19 cellular contexts compared by ENCODE assay signal in the genomic region with DNA sequence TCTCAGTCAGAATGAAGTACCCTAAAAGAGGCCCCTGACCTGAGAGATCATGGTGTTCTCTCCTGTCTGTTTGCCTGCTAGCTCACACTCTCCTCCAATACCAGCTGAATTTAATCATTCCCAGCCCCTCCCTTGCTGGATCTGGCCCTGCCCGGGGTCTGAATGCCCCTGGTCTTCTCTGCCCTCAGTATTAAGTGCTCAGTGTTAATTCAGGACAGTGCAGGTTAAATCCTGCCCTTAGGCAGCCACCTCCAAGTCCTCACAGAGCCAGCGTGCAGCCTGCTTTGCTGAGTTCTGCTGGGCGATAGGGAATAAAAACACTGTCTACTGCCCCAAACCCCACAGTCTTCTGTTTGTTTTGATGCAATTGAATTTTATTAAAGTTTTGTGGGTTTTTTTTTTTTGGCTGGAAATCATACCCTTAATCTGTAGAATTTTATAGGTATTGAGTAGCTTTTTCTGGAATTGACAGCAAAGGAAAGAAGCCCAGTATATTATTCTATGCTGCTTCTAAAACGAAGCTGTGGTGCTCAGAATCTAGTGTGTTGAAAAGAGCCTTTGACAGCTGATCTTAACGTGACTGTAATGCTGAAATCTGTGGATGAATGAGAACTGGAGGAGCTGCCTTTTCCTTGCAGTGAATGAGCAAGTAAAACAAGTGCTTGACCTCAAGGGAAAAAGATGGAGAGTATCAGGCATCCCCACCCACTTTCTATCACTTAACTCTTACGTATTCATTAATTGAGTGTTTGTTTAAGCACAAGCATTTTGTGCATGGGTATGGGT.
"Had no signal": no experiment of that assay in that cellular context is flagged by ENCODE, and none has a peak within 500 bp of the region (broad histone marks: within the 10 kb centered on the region; RNA-seq: fewer than 3 reads in every experiment).

No MANE protein-coding gene starts in this region.

- FAIRE-seq: bronchial epithelial cell had no signal

- H3K4me1 ChIP-seq: gastroesophageal sphincter, prostate gland, sigmoid colon, spleen, uterus had no signal

- H3K4me3 Mint-ChIP-seq: natural killer cell treated with Interleukin-12 subunit alpha and Interleukin-12 subunit beta and Interleukin-15 and Interleukin-18, amount 100 ng/mL, for 72 hours; stimulated activated naive CD8-positive, alpha-beta T cell treated with anti-CD3 and anti-CD28 coated beads, Interleukin-15, amount 100 ng/mL, for 72 hours; T-helper 2 cell treated with Interferon-gamma antibody and Interleukin-4, amounts not matched to agents 5 μg/mL and 100 μg/mL, for 36 hours had no signal

- H3K9me3 Mint-ChIP-seq: natural killer cell treated with Interleukin-12 subunit alpha and Interleukin-12 subunit beta and Interleukin-15 and Interleukin-18, amount 100 ng/mL, for 72 hours had no signal

- DNase-seq: activated CD4-positive, alpha-beta T cell treated with anti-CD3 and anti-CD28 coated beads, Interleukin-2, amount 50 U/mL, for 1 hour; activated naive CD4-positive, alpha-beta T cell; activated T-cell treated with anti-CD3 and anti-CD28 coated beads for 4 hours; aorta; erythroblast; islet precursor cell; left ventricle myocardium superior; mesendoderm; occipital lobe; sigmoid colon; spleen; stimulated activated naive CD8-positive, alpha-beta T cell treated with anti-CD3 and anti-CD28 coated beads, Interleukin-15, amount 100 ng/mL, for 72 hours; thyroid gland; uterus had no signal

- H3K9me3 ChIP-seq: prostate gland, sigmoid colon, thyroid gland, uterus had no signal

- H3K4me3 ChIP-seq: gastroesophageal sphincter, prostate gland, sigmoid colon, spleen, thyroid gland, uterus had no signal

- H3K4me1 Mint-ChIP-seq: stimulated activated naive CD8-positive, alpha-beta T cell treated with anti-CD3 and anti-CD28 coated beads, Interleukin-15, amount 100 ng/mL, for 72 hours had no signal

- H3K27me3 ChIP-seq: thyroid gland, uterus had no signal

- ATAC-seq: gastroesophageal sphincter; left ventricle myocardium superior; natural killer cell treated with Interleukin-12 subunit alpha and Interleukin-12 subunit beta and Interleukin-15 and Interleukin-18, amount 100 ng/mL, for 72 hours; stimulated activated naive CD8-positive, alpha-beta T cell treated with anti-CD3 and anti-CD28 coated beads, Interleukin-15, amount 100 ng/mL, for 72 hours had no signal

- H3K27ac Mint-ChIP-seq: natural killer cell treated with Interleukin-12 subunit alpha and Interleukin-12 subunit beta and Interleukin-15 and Interleukin-18, amount 100 ng/mL, for 72 hours; stimulated activated naive CD8-positive, alpha-beta T cell treated with anti-CD3 and anti-CD28 coated beads, Interleukin-15, amount 100 ng/mL, for 72 hours; T-helper 2 cell treated with Interferon-gamma antibody and Interleukin-4, amounts not matched to agents 5 μg/mL and 100 μg/mL, for 36 hours had no signal

- H3K27ac ChIP-seq: gastroesophageal sphincter, prostate gland, sigmoid colon, spleen, thyroid gland, uterus had no signal

- H3K36me3 ChIP-seq: gastroesophageal sphincter, prostate gland, sigmoid colon, spleen, thyroid gland, uterus had no signal
